In the genomic region with DNA sequence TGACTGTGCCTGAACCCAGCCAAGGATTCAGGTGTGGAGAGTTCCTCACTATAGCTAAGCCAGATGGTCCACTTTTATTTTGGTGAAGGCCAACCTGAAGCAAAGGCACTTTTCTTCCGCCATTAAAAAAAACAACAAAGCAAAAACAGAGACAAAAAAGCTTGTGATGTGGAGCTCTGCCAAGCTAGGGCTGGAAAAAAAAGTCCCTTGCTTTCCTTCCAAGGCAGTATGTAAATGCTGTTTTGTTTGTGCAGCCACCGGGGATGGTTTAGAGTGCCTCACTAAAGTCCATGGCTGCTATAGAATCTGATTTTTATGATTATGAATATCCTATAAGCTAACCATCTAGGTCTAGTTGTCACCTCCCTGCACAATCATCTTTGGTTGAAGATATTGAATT, we compare ENCODE assay signal across 15 cellular contexts. TPM values are rescaled to one million over a fixed set of nuclear protein-coding genes. Genes with fewer than 3 reads are reported as not detected.
"Had no signal": no experiment of that assay in that cellular context is flagged by ENCODE, and none has a peak within 500 bp of the region (broad histone marks: within the 10 kb centered on the region; RNA-seq: fewer than 3 reads in every experiment).

No MANE protein-coding gene starts in this region.

- H3K9me3 Mint-ChIP-seq: activated CD4-positive, alpha-beta T cell treated with anti-CD3 and anti-CD28 coated beads, Interleukin-2, amount 10 ng/mL, durations not matched to agents 7 days and 5 days had no signal

- DNase-seq: activated CD4-positive, alpha-beta T cell treated with anti-CD3 and anti-CD28 coated beads, Interleukin-2, amount 10 ng/mL, durations not matched to agents 7 days and 5 days; activated CD4-positive, CD25-positive, alpha-beta regulatory T cell; activated gamma-delta T cell treated with Interleukin-2 at 50 U/mL for 16 hours; amniotic stem cell; cerebellar nuclear complex; endodermal cell; erythroblast; kidney glomerular epithelial cell; right lobe of liver; stimulated activated naive CD8-positive, alpha-beta T cell treated with anti-CD3 and anti-CD28 coated beads, Interleukin-15, Interleukin-2, amounts not matched to agents 100 U/mL and 50 U/mL, for 24 hours; testis; upper lobe of right lung had no signal

- H3K9me3 ChIP-seq: right lobe of liver, testis, upper lobe of right lung had no signal

- H3K4me1 Mint-ChIP-seq: activated CD4-positive, alpha-beta T cell treated with anti-CD3 and anti-CD28 coated beads, Interleukin-2, amount 10 ng/mL, durations not matched to agents 7 days and 5 days had no signal

- H3K4me3 ChIP-seq: right lobe of liver, smooth muscle cell, testis, upper lobe of right lung had no signal

- H3K36me3 ChIP-seq: right lobe of liver, upper lobe of right lung had no signal

- H3K4me3 Mint-ChIP-seq: activated CD4-positive, alpha-beta T cell treated with anti-CD3 and anti-CD28 coated beads, Interleukin-2, amount 10 ng/mL, durations not matched to agents 7 days and 5 days; activated naive CD8-positive, alpha-beta T cell; endodermal cell; T-helper 2 cell treated with Interferon-gamma antibody and Interleukin-4, amounts not matched to agents 5 μg/mL and 100 μg/mL, for 36 hours had no signal

- H3K27me3 ChIP-seq: right lobe of liver, testis, upper lobe of right lung had no signal

- H3K4me2 ChIP-seq: smooth muscle cell had no signal

- H3K27ac Mint-ChIP-seq: activated CD4-positive, alpha-beta T cell treated with anti-CD3 and anti-CD28 coated beads, Interleukin-2, amount 10 ng/mL, durations not matched to agents 7 days and 5 days; activated naive CD8-positive, alpha-beta T cell; endodermal cell; T-helper 2 cell treated with Interferon-gamma antibody and Interleukin-4, amounts not matched to agents 5 μg/mL and 100 μg/mL, for 36 hours had no signal

- H3K4me1 ChIP-seq: testis, upper lobe of right lung had no signal

- H3K36me3 Mint-ChIP-seq: activated naive CD8-positive, alpha-beta T cell had no signal

- ATAC-seq: right lobe of liver; stimulated activated naive CD8-positive, alpha-beta T cell treated with anti-CD3 and anti-CD28 coated beads, Interleukin-15, Interleukin-2, amounts not matched to agents 100 U/mL and 50 U/mL, for 24 hours; upper lobe of right lung had no signal

- H3K27ac ChIP-seq: right lobe of liver, testis, upper lobe of right lung had no signal

RNA-seq across cellular contexts. Expression of gene MEGF10, which starts 14.9 kb away (rescaled TPM):
- total RNA-seq: activated CD4-positive, alpha-beta T cell treated with anti-CD3 and anti-CD28 coated beads, Interleukin-2, amount 10 ng/mL, durations not matched to agents 7 days and 5 days had no signal
